Comparison of ENCODE assay signal across 14 cellular contexts in the genomic region with DNA sequence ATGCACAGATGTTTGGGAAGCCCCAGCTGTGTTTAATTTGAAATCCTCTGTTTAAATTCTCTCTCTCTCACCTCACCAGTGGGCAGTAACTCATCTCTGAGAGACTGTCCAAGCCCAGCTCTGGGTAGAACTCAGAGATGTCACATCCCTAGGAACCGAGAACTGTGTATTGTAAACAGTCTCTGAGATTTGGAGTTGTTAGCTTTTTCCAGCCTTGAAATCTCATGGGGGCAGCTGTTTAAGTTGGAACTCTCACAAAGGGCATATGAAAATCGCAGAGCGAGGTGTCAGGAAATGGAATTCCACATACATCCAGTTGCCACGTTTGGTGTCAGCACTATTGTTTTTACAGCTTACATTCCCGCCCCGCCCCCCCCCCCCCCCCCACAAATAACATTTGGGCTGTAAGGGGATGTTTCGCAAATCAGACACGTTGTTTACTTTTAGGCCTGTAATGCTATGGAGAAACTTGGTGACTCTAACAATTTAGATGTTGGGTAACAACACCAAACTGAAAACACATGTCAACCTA. TPM values are rescaled to one million over a fixed set of nuclear protein-coding genes. Genes with fewer than 3 reads are reported as not detected.
DNase-seq lines count a peak whose midpoint lies in the region; ATAC-seq, FAIRE-seq and TF ChIP-seq lines count a peak whose summit lies in the region.
"Had no signal": no experiment of that assay in that cellular context is flagged by ENCODE, and none has a peak within 500 bp of the region (broad histone marks: within the 10 kb centered on the region; RNA-seq: fewer than 3 reads in every experiment).

No MANE protein-coding gene starts in this region.

- no peak overlapping the region for H3K9ac ChIP-seq in astrocyte (ENCODE audit: low read length)

- H4K20me1 ChIP-seq in astrocyte (ENCODE audit: insufficient read depth, low read length): no peaks in the 10 kb centered on the region

- H2AFZ ChIP-seq in astrocyte (ENCODE audit: low read depth, low read length): no peak overlapping the region

- H3K4me1 Mint-ChIP-seq in astrocyte (ENCODE audit: low read depth, unreplicated experiment): peaks cover 16% of the 10 kb centered on the region
- no peaks in the 10 kb centered on the region for H3K4me1 Mint-ChIP-seq in activated CD4-positive, alpha-beta memory T cell treated with anti-CD3 and anti-CD28 coated beads, Interleukin-2, amount 10 ng/mL, durations not matched to agents 7 days and 5 days

- POLR2A ChIA-PET in activated CD4-positive, alpha-beta memory T cell treated with anti-CD3 and anti-CD28 coated beads, Interleukin-2, amount 10 ng/mL, durations not matched to agents 7 days and 5 days (lab: Charles Lee): no interaction called here

- no peaks in the 10 kb centered on the region for H3K27me3 Mint-ChIP-seq in astrocyte (ENCODE audit: low read depth, unreplicated experiment)
- no peaks in the 10 kb centered on the region for H3K27me3 Mint-ChIP-seq in activated CD4-positive, alpha-beta memory T cell treated with anti-CD3 and anti-CD28 coated beads, Interleukin-2, amount 10 ng/mL, durations not matched to agents 7 days and 5 days
- H3K27me3 Mint-ChIP-seq: activated naive CD8-positive, alpha-beta T cell; naive thymus-derived CD4-positive, alpha-beta T cell had no signal

- peak; percentile 68 for DNase-seq in GM03348 (ENCODE audit: low spot score)
- DNase-seq in astrocyte (ENCODE audit: low read depth): peak; percentile 38
- peak; percentile 93 for DNase-seq in fibroblast of villous mesenchyme (ENCODE audit: low read depth)
- no peak for DNase-seq in sciatic nerve (ENCODE audit: low spot score)
- no peak for DNase-seq in SIG-M5 (lab: John Stamatoyannopoulos, UW)
- no peak for DNase-seq in NCI-H510A treated with DMSO at 0.1 percent for 48 hours (lab: John Stamatoyannopoulos, UW)
- no peak for DNase-seq in activated CD4-positive, alpha-beta memory T cell treated with anti-CD3 and anti-CD28 coated beads, Interleukin-2, amount 10 ng/mL, durations not matched to agents 7 days and 5 days
- DNase-seq: DMS53; naive thymus-derived CD4-positive, alpha-beta T cell; OCI-M1 had no signal

- peaks cover 3% of the 10 kb centered on the region for H3K36me3 ChIP-seq in astrocyte (ENCODE audit: insufficient read depth, low read length)

- intact Hi-C loops in sciatic nerve (cut with DNase I): no loop called here

- ATAC-seq in sciatic nerve (peak; percentile 74), GM21717 (IDR thresholded peaks at IDR 0.05; ENCODE audit: unreplicated experiment) (no peak)
- ATAC-seq: naive thymus-derived CD4-positive, alpha-beta T cell had no signal

- H3K4me3 ChIP-seq in astrocyte (ENCODE audit: insufficient read depth, low read depth, low read length) (no peak overlapping the region), fibroblast of villous mesenchyme (ENCODE audit: low read depth, low read length) (no peak overlapping the region)

- H3K27ac ChIP-seq in astrocyte (ENCODE audit: low read depth, low read length): no peak overlapping the region

- H3K4me1 ChIP-seq in astrocyte (ENCODE audit: insufficient read depth, low read length): peaks cover 3% of the 10 kb centered on the region

- no peak for TF ChIP-seq CTCF in astrocyte (IDR thresholded peaks at IDR 0.05; ENCODE audit: insufficient read depth, low read depth, low read length)
- TF ChIP-seq CTCF in fibroblast of villous mesenchyme (IDR thresholded peaks at IDR 0.05; ENCODE audit: insufficient read depth, low read depth, low read length): no peak

- H3K79me2 ChIP-seq in astrocyte (ENCODE audit: insufficient read depth, low read length): no peaks in the 10 kb centered on the region

- H3K36me3 Mint-ChIP-seq in astrocyte (ENCODE audit: low read depth, unreplicated experiment): peaks cover 5% of the 10 kb centered on the region
- H3K36me3 Mint-ChIP-seq in activated CD4-positive, alpha-beta memory T cell treated with anti-CD3 and anti-CD28 coated beads, Interleukin-2, amount 10 ng/mL, durations not matched to agents 7 days and 5 days (ENCODE audit: low read depth): peaks cover 27% of the 10 kb centered on the region

- no peaks in the 10 kb centered on the region for H3K9me3 ChIP-seq in astrocyte (ENCODE audit: insufficient read depth, low read depth, low read length)

- no peak for FAIRE-seq in astrocyte (lab: Jason Lieb, UNC)
- FAIRE-seq: endometrium had no signal

- no peak overlapping the region for H3K4me3 Mint-ChIP-seq in astrocyte (ENCODE audit: unreplicated experiment)
- no peak overlapping the region for H3K4me3 Mint-ChIP-seq in activated CD4-positive, alpha-beta memory T cell treated with anti-CD3 and anti-CD28 coated beads, Interleukin-2, amount 10 ng/mL, durations not matched to agents 7 days and 5 days
- H3K4me3 Mint-ChIP-seq: activated naive CD8-positive, alpha-beta T cell; naive thymus-derived CD4-positive, alpha-beta T cell; T-helper 1 cell treated with Interleukin-12 subunit alpha and Interleukin-12 subunit beta and Interleukin-4 antibody, amounts not matched to agents 30 μg/mL and 1 μg/mL, for 36 hours had no signal

- no peaks in the 10 kb centered on the region for H3K9me3 Mint-ChIP-seq in astrocyte (ENCODE audit: unreplicated experiment)
- no peaks in the 10 kb centered on the region for H3K9me3 Mint-ChIP-seq in activated CD4-positive, alpha-beta memory T cell treated with anti-CD3 and anti-CD28 coated beads, Interleukin-2, amount 10 ng/mL, durations not matched to agents 7 days and 5 days
- H3K9me3 Mint-ChIP-seq: naive thymus-derived CD4-positive, alpha-beta T cell; T-helper 1 cell treated with Interleukin-12 subunit alpha and Interleukin-12 subunit beta and Interleukin-4 antibody, amounts not matched to agents 30 μg/mL and 1 μg/mL, for 36 hours had no signal

- H3K27ac Mint-ChIP-seq in astrocyte (ENCODE audit: unreplicated experiment): peak overlapping the region; percentile 72
- H3K27ac Mint-ChIP-seq in activated CD4-positive, alpha-beta memory T cell treated with anti-CD3 and anti-CD28 coated beads, Interleukin-2, amount 10 ng/mL, durations not matched to agents 7 days and 5 days: no peak overlapping the region
- H3K27ac Mint-ChIP-seq: activated naive CD8-positive, alpha-beta T cell; T-helper 1 cell treated with Interleukin-12 subunit alpha and Interleukin-12 subunit beta and Interleukin-4 antibody, amounts not matched to agents 30 μg/mL and 1 μg/mL, for 36 hours had no signal

- CTCF ChIA-PET in activated CD4-positive, alpha-beta memory T cell treated with anti-CD3 and anti-CD28 coated beads, Interleukin-2, amount 10 ng/mL, durations not matched to agents 7 days and 5 days (lab: Charles Lee): interaction anchor here (0.8 to 1.4 kb wide), 3 partner anchors 9 to 39 kb away, joined by 3 to 7 read pairs (median 3); no protein-coding TSS in a partner anchor

- H3K4me2 ChIP-seq in astrocyte (ENCODE audit: low read length): no peak overlapping the region

- no peaks in the 10 kb centered on the region for H3K27me3 ChIP-seq in astrocyte (ENCODE audit: insufficient read depth, low read length)

RNA-seq across cellular contexts. Expression of a gene that starts 34.3 kb away (rescaled TPM):
- total RNA-seq in astrocyte (45.0 and 51.0 TPM in 2 replicates), fibroblast of villous mesenchyme (65.1 and 67.4 TPM in 2 replicates), sciatic nerve (61.4 TPM)
- 10 to 100 TPM; 48.7 to 55.4 TPM for total RNA-seq in activated CD4-positive, alpha-beta memory T cell treated with anti-CD3 and anti-CD28 coated beads, Interleukin-2, amount 10 ng/mL, durations not matched to agents 7 days and 5 days

Comparison
In these comparisons a context has a peak if more than half of its experiments do, and no peak if none do; other contexts are left out.
1. DNase-seq: peak in GM03348 (single experiment), astrocyte (single experiment) and fibroblast of villous mesenchyme (single experiment); none in sciatic nerve (single experiment), SIG-M5 (single experiment), NCI-H510A treated with DMSO at 0.1 percent for 48 hours (single experiment) and activated CD4-positive, alpha-beta memory T cell treated with anti-CD3 and anti-CD28 coated beads, Interleukin-2, amount 10 ng/mL, durations not matched to agents 7 days and 5 days (single experiment).